ENCODE assay signal across 8 cellular contexts in the genomic region with DNA sequence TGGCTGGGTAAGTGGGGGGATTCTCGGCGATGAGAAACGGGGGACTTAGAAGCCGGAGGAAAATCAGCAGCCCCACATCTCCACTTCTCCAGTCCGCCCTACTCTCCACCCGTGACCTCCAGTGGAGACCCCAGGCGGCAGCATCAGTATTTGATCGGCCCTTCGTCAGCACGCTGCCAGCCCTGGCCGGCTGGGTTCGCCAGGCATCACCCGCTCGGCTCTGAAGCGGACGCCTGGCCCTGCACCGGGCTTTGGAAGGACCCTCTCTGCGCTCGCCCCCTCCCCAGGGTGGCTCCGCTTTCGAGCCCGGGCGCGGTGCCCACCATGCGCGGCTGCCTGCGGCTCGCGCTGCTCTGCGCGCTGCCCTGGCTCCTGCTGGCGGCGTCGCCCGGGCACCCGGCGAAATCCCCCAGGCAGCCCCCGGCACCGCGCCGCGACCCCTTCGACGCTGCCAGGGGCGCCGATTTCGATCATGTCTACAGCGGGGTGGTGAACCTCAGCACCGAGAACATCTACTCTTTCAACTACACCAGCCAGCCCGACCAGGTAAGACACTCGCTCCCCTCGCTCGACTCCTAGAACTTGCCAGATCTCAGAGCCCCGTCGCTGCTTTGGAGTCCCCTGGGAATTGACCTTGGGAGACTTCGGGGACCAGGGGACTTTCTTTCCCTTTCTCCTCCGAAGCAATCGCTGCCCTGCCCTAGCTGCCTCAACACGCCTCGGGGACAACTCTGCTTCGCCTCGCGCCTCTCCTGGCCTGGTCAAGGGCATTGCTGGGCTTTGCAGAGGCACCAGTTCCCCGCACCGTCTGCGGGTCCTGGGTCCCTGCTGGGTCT. TPM values are rescaled to one million over a fixed set of nuclear protein-coding genes. Genes with fewer than 3 reads are reported as not detected.
DNase-seq lines count a peak whose midpoint lies in the region; ATAC-seq, FAIRE-seq and TF ChIP-seq lines count a peak whose summit lies in the region.

No MANE protein-coding gene starts in this region.

- no peaks in the 10 kb centered on the region for H3K27me3 Mint-ChIP-seq in activated naive CD8-positive, alpha-beta T cell treated with anti-CD3 and anti-CD28 coated beads, Interleukin-2, amount 50 U/mL, for 24 hours

- H3K4me3 ChIP-seq in iPS-18a (ENCODE audit: low read length) (peak overlapping the region; percentile 77), skin epidermis (peak overlapping the region; percentile 46 to 58 (median 54))

- peaks cover 19% of the 10 kb centered on the region for H3K36me3 Mint-ChIP-seq in activated naive CD8-positive, alpha-beta T cell treated with anti-CD3 and anti-CD28 coated beads, Interleukin-2, amount 50 U/mL, for 24 hours (ENCODE audit: low read depth)

- no peaks in the 10 kb centered on the region for H3K36me3 ChIP-seq in iPS-18a (ENCODE audit: control insufficient read depth, low read depth, low read length)

- no peaks in the 10 kb centered on the region for H3K9me3 Mint-ChIP-seq in activated naive CD8-positive, alpha-beta T cell treated with anti-CD3 and anti-CD28 coated beads, Interleukin-2, amount 50 U/mL, for 24 hours

- peaks cover 80% of the 10 kb centered on the region for H3K27me3 ChIP-seq in iPS-18a (ENCODE audit: control insufficient read depth, insufficient read depth, low read length)

- H3K4me3 Mint-ChIP-seq in activated naive CD8-positive, alpha-beta T cell treated with anti-CD3 and anti-CD28 coated beads, Interleukin-2, amount 50 U/mL, for 24 hours: peak overlapping the region; percentile 97

- H3K27ac Mint-ChIP-seq in activated naive CD8-positive, alpha-beta T cell treated with anti-CD3 and anti-CD28 coated beads, Interleukin-2, amount 50 U/mL, for 24 hours: peak overlapping the region; percentile 95

- TF ChIP-seq POLR2A in GM12892 (IDR thresholded peaks at IDR 0.05; ENCODE audit: low read depth, low read length): no peak

- peak in 2 of 3 experiments; percentile 74 to 81 for DNase-seq in NCI-H1417 (lab: John Stamatoyannopoulos, UW)
- no peak for DNase-seq in NCI-H1417 treated with DMSO at 0.1 percent for 48 hours (lab: John Stamatoyannopoulos, UW)
- DNase-seq in RPMI8226: peak; percentile 36
- DNase-seq in activated naive CD8-positive, alpha-beta T cell treated with anti-CD3 and anti-CD28 coated beads, Interleukin-2, amount 50 U/mL, for 24 hours: peak; percentile 59
- no peak for DNase-seq in GM12892 (ENCODE audit: insufficient read length)

- no peak for FAIRE-seq in GM12892 (lab: Jason Lieb, UNC)

- peaks cover 54% of the 10 kb centered on the region for H3K4me1 Mint-ChIP-seq in activated naive CD8-positive, alpha-beta T cell treated with anti-CD3 and anti-CD28 coated beads, Interleukin-2, amount 50 U/mL, for 24 hours

- peaks cover 3% of the 10 kb centered on the region for H3K4me1 ChIP-seq in iPS-18a (ENCODE audit: control insufficient read depth, low read depth, low read length)

- peak; percentile 42 for ATAC-seq in HG02798 (IDR thresholded peaks at IDR 0.05; ENCODE audit: poor library complexity, unreplicated experiment)
- ATAC-seq in activated naive CD8-positive, alpha-beta T cell treated with anti-CD3 and anti-CD28 coated beads, Interleukin-2, amount 50 U/mL, for 24 hours: peak; percentile 61

- H3K9me3 ChIP-seq in iPS-18a (ENCODE audit: control insufficient read depth, low read depth, low read length): no peaks in the 10 kb centered on the region

- no peak overlapping the region for H3K9ac ChIP-seq in iPS-18a (ENCODE audit: low read length)

- no peak overlapping the region for H3K27ac ChIP-seq in iPS-18a (ENCODE audit: low read length)
- H3K27ac ChIP-seq in skin epidermis: peak overlapping the region in 18 of 21 experiments; percentile 14 to 92 (median 70)

RNA-seq across cellular contexts. Expression of a gene that starts 0.6 kb away (rescaled TPM):
- polyA plus RNA-seq in GM12892 (2012; ENCODE audit: missing spikeins): 19.2 TPM

RNA-seq across cellular contexts. Expression of a gene that starts 18.0 kb away (rescaled TPM):
- polyA plus RNA-seq in GM12892 (2012; ENCODE audit: missing spikeins): 8.5 TPM

Comparison
In these comparisons a context has a peak if more than half of its experiments do, and no peak if none do; other contexts are left out.
1. DNase-seq: peak in NCI-H1417 (2 of 3), RPMI8226 (single experiment) and activated naive CD8-positive, alpha-beta T cell treated with anti-CD3 and anti-CD28 coated beads, Interleukin-2, amount 50 U/mL, for 24 hours (single experiment); none in NCI-H1417 treated with DMSO at 0.1 percent for 48 hours (single experiment) and GM12892 (single experiment).